Comparison of ENCODE assay signal across 8 cellular contexts in the genomic region with DNA sequence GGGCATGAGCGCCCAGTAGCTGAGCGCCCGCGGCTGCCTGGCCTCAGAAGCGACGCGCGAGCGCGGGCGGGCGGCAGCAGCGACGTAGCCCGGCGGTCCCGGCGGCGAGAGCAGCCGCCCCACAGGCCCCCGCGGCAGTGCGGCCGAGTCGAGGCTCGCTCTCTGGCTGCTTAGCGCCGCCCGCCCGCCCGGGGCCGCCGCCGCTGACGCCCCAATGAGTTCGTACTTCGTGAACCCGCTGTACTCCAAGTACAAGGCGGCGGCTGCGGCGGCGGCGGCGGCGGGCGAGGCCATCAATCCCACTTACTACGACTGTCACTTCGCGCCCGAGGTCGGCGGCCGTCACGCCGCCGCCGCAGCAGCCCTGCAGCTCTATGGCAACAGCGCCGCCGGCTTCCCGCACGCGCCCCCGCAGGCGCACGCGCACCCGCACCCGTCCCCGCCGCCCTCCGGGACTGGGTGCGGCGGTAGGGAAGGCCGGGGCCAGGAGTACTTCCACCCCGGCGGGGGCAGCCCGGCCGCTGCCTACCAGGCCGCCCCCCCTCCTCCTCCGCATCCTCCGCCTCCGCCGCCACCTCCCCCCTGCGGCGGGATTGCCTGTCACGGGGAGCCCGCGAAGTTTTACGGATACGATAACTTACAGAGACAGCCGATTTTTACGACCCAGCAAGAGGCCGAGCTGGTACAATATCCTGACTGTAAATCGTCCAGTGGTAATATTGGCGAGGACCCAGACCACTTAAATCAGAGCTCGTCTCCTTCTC. TPM values are rescaled to one million over a fixed set of nuclear protein-coding genes. Genes with fewer than 3 reads are reported as not detected.
DNase-seq lines count a peak whose midpoint lies in the region; ATAC-seq, FAIRE-seq and TF ChIP-seq lines count a peak whose summit lies in the region.

No MANE protein-coding gene starts in this region.

- H3K23ac ChIP-seq in H1 (ENCODE audit: insufficient read length), result no peak overlapping the region

- CTCF ChIA-PET in PC-9 (lab: Charles Lee) (interaction anchor here (0.6 to 1.6 kb wide), 3 partner anchors 424 to 521 kb away, joined by 3 to 5 read pairs (median 3); no protein-coding TSS in a partner anchor), H1 (lab: Charles Lee; ENCODE audit: partially characterized antibody) (interaction anchor here (0.6 to 4.5 kb wide), 13 partner anchors 9 to 1018 kb away, joined by 3 to 30 read pairs (median 4); no protein-coding TSS in a partner anchor)

- H3K9me2 ChIP-seq in PC-9 (ENCODE audit: insufficient read depth), result no peaks in the 10 kb centered on the region

- POLR2A ChIA-PET in PC-9 (lab: Charles Lee; ENCODE audit: unreplicated experiment) (interaction anchor here (0.5 to 0.6 kb wide), 2 partner anchors 486 to 963 kb away, joined by 6 to 8 read pairs; no protein-coding TSS in a partner anchor), H1 (lab: Charles Lee; ENCODE audit: partially characterized antibody) (interaction anchor here (0.7 to 1.2 kb wide), 2 partner anchors 26 to 1856 kb away, joined by 3 to 4 read pairs; no protein-coding TSS in a partner anchor)

- ATAC-seq in GM18909 (IDR thresholded peaks at IDR 0.05; ENCODE audit: poor library complexity, unreplicated experiment) (no peak), HG03457 (IDR thresholded peaks at IDR 0.05; ENCODE audit: unreplicated experiment) (no peak)

- H3K4ac ChIP-seq in H1 (replicated peaks; ENCODE audit: insufficient read length, low read depth, low read length), result no peak overlapping the region

- H3K36me3 Mint-ChIP-seq in neural crest cell (ENCODE audit: low read depth), result no peaks in the 10 kb centered on the region

- H2AK5ac ChIP-seq in H1 (ENCODE audit: low read depth, low read length), result no peak overlapping the region

- no peak for TF ChIP-seq POLR2A in H1 (IDR thresholded peaks at IDR 0.05; ENCODE audit: control extremely low read depth in 1 of 2, low read depth in 2 of 2, low read length in 2 of 2)

- no peaks in the 10 kb centered on the region for H3F3A ChIP-seq in PC-9 (ENCODE audit: insufficient read depth, low read depth)

- H2BK20ac ChIP-seq in H1 (ENCODE audit: low read length), result no peak overlapping the region

- H2BK15ac ChIP-seq in H1 (ENCODE audit: low read length), result no peak overlapping the region

- TF ChIP-seq EP300 in H1 (IDR thresholded peaks at IDR 0.05; ENCODE audit: borderline replicate concordance in 1 of 2, low read depth in 2 of 2, low read length in 2 of 2), result no peak

- TF ChIP-seq CTCF in PC-9 (conservative IDR thresholded peaks at IDR 0.05) (no peak), H1 (IDR thresholded peaks at IDR 0.05; ENCODE audit: control extremely low read depth in 1 of 3, insufficient read depth in 1 of 3, low read depth in 1 of 3, low read length in 3 of 3) (no peak), neural crest cell (conservative IDR thresholded peaks at IDR 0.05) (no peak)

- no peak overlapping the region; the same call in 1 of the 2 replicates for H2AFZ ChIP-seq in PC-9
- H2AFZ ChIP-seq in H1 (ENCODE audit: low read length), result no peak overlapping the region

- no peak overlapping the region for H4K8ac ChIP-seq in H1 (ENCODE audit: extremely low read depth, insufficient read depth, low read length)

- no peak overlapping the region for H3K14ac ChIP-seq in H1 (ENCODE audit: insufficient read length)

- H3K79me2 ChIP-seq in PC-9 (ENCODE audit: low read depth) (no peaks in the 10 kb centered on the region), H1 (ENCODE audit: control insufficient read depth in 1 of 2, insufficient read depth in 2 of 2, low read length in 2 of 2) (no peaks in the 10 kb centered on the region)

- H2BK120ac ChIP-seq in H1 (replicated peaks; ENCODE audit: low read depth, low read length), result no peak overlapping the region

- H3K18ac ChIP-seq in H1 (ENCODE audit: extremely low read depth, low read length), result no peak overlapping the region

- no peaks in the 10 kb centered on the region for H3K9me3 ChIP-seq in PC-9 (ENCODE audit: insufficient read depth, low read depth)
- H3K9me3 ChIP-seq in H1 (ENCODE audit: insufficient read depth in 2 of 2, low read depth in 1 of 2, low read length in 1 of 2), result no peaks in the 10 kb centered on the region

- 2% methylated on average over 31 of the region's 98 CpGs; no CpG with 5 or more reads in 1 of the 2 experiments for WGBS in H1 (ENCODE audit: extremely low coverage in 1 of 2, insufficient coverage in 1 of 2, insufficient read length in 1 of 2, insufficient replicate concordance in 2 of 2, low coverage in 1 of 2, low lambda C conversion rate in 2 of 2, missing lambda C conversion rate in 1 of 2), 2 experiments

- FAIRE-seq in H1 (lab: Jason Lieb, UNC), result no peak

- H3K9me3 Mint-ChIP-seq in neural crest cell, result no peaks in the 10 kb centered on the region

- peaks cover 43% of the 10 kb centered on the region for H3K27me3 ChIP-seq in PC-9 (ENCODE audit: insufficient read depth, low read depth)
- H3K27me3 ChIP-seq in H1 (replicated peaks in 1 of 4; ENCODE audit: control insufficient read depth in 3 of 4, extremely low read depth in 1 of 4, insufficient read depth in 3 of 4, low read length in 3 of 4), result peaks cover 94 to 100% (median 98%) of the 10 kb centered on the region in 4 experiments

- H3K27ac ChIP-seq in PC-9 (no peak overlapping the region), H1 (ENCODE audit: low read depth, low read length) (no peak overlapping the region)

- H3K9ac ChIP-seq in H1 (replicated peaks in 1 of 4; ENCODE audit: extremely low read depth in 1 of 4, low read depth in 3 of 4, low read length in 3 of 4), result no peak overlapping the region

- H3K4me2 ChIP-seq in PC-9, result peak overlapping the region; percentile 63
- peak overlapping the region; percentile 56 to 70 for H3K4me2 ChIP-seq in H1 (ENCODE audit: insufficient read depth in 1 of 2, low read depth in 2 of 2, low read length in 2 of 2)

- peaks cover 94% of the 10 kb centered on the region for H3K27me3 Mint-ChIP-seq in neural crest cell (ENCODE audit: low read depth)

- H3K4me3 Mint-ChIP-seq in neural crest cell, result peak overlapping the region; percentile 82

- no peak overlapping the region for H2BK5ac ChIP-seq in H1 (ENCODE audit: low read depth, low read length)

- DNase-seq in ELR (ENCODE audit: low read depth) (peak; percentile 45), PC-9 (peak in 1 of 2 experiments; percentile 36), H1 (ENCODE audit: low read depth in 1 of 2, low spot score in 2 of 2) (peak in 1 of 2 experiments; percentile 63), neural crest cell (ENCODE audit: low read depth, low spot score) (no peak), SIG-M5 (lab: John Stamatoyannopoulos, UW) (no peak)
- no peak for DNase-seq in activated effector memory CD4-positive, alpha-beta T cell treated with anti-CD3 and anti-CD28 coated beads, Interleukin-2, amount 50 U/mL, for 16 hours

- peak overlapping the region; percentile 32; the same call in 1 of the 2 replicates for H3K4me3 ChIP-seq in PC-9
- peak overlapping the region in 1 of 4 experiments; percentile 24; a peak in 2 of 8 replicates for H3K4me3 ChIP-seq in H1 (ENCODE audit: extremely low read depth in 1 of 4, insufficient read depth in 2 of 4, low read depth in 3 of 4, low read length in 4 of 4)

- H3K4me1 ChIP-seq in PC-9 (replicated peaks; ENCODE audit: insufficient read depth), result no peaks in the 10 kb centered on the region
- H3K4me1 ChIP-seq in H1 (replicated peaks in 1 of 4; ENCODE audit: control insufficient read depth in 3 of 4, insufficient read depth in 4 of 4, low read length in 3 of 4), result peaks cover 0 to 11% (median 5%) of the 10 kb centered on the region in 4 experiments; a peak in 6 of 7 replicates

- intact Hi-C loops in PC-9 (cut with micrococcal nuclease; ENCODE audit: unreplicated experiment), result no loop called here

- H3K23me2 ChIP-seq in H1 (ENCODE audit: low read depth, low read length), result no peaks in the 10 kb centered on the region; the same call in 1 of the 2 replicates

- TF ChIP-seq RAD21 in H1 (IDR thresholded peaks at IDR 0.05 in 1 of 2, conservative IDR thresholded peaks at IDR 0.05 in 1 of 2; ENCODE audit: low read depth in 2 of 2, low read length in 2 of 2), result no peak

- H2BK12ac ChIP-seq in H1 (ENCODE audit: low read depth, low read length), result no peak overlapping the region

- H3K56ac ChIP-seq in H1 (replicated peaks; ENCODE audit: insufficient read length, low read depth, low read length), result no peak overlapping the region

- H4K20me1 ChIP-seq in PC-9 (ENCODE audit: insufficient read depth) (no peaks in the 10 kb centered on the region), H1 (replicated peaks in 1 of 2; ENCODE audit: control insufficient read depth in 1 of 2, insufficient read depth in 2 of 2, low read length in 2 of 2) (peaks cover 15 to 27% of the 10 kb centered on the region in 2 experiments)

- no peak overlapping the region for H4K5ac ChIP-seq in H1 (ENCODE audit: insufficient read length, low read depth, low read length)

- no peak overlapping the region for H3K27ac Mint-ChIP-seq in neural crest cell (ENCODE audit: unreplicated experiment)

- BruUV-seq in PC-9 (replicated peaks; lab: Mats Ljungman, UMichigan), result no TSS peak

- H4K91ac ChIP-seq in H1 (replicated peaks; ENCODE audit: insufficient read length, low read length), result no peak overlapping the region

- no peaks in the 10 kb centered on the region for H3K79me1 ChIP-seq in H1 (ENCODE audit: low read depth, low read length)

- H3K4me1 Mint-ChIP-seq in neural crest cell, result peaks cover 17% of the 10 kb centered on the region

- H3K36me3 ChIP-seq in PC-9 (ENCODE audit: low read depth) (no peaks in the 10 kb centered on the region), H1 (ENCODE audit: control insufficient read depth in 2 of 4, insufficient read depth in 4 of 4, low read length in 3 of 4) (peaks cover 0 to 17% (median 0%) of the 10 kb centered on the region in 4 experiments; a peak in 1 of 8 replicates)

RNA-seq across cellular contexts. Expression of a gene that starts 0.8 kb away (rescaled TPM):
- total RNA-seq in PC-9 (2021) (0.39 and 0.50 TPM in 2 replicates), neural crest cell (not detected in 2 replicates)
- total RNA-seq in H1 (2021; fragmentation: NEBNext Ultra II Directional; extraction: Animal tissue kit (Norgen Biotek cat#: 25700)), result not detected in 2 replicates
- polyA plus RNA-seq in H1 (2011; rRNA removed), result not detected in 2 replicates
- polyA plus RNA-seq in H1 (2011; cell fraction: cytosol; rRNA removed), result not detected
- polyA plus RNA-seq in H1 (2011; cell fraction: nucleus; rRNA removed), result not detected
- not detected in 4 replicates for polyA plus RNA-seq in H1 (2012, experiment 1 of 2)
- not detected for polyA plus RNA-seq in H1 (2012, experiment 2 of 2)
- not detected for polyA plus RNA-seq in H1 (2013, experiment 1 of 2)
- polyA plus RNA-seq in H1 (2013, experiment 2 of 2), result not detected
- polyA minus RNA-seq in H1 (2011; rRNA and poly(A)+ RNA removed), result not detected in 2 replicates
- not detected for polyA minus RNA-seq in H1 (2011; cell fraction: cytosol; rRNA and poly(A)+ RNA removed)
- polyA minus RNA-seq in H1 (2011; cell fraction: nucleus; rRNA and poly(A)+ RNA removed), result not detected

RNA-seq across cellular contexts. Expression of a gene that starts 7.8 kb away (rescaled TPM):
- not detected in 2 replicates for total RNA-seq in PC-9 (2021)
- total RNA-seq in H1 (2021; fragmentation: NEBNext Ultra II Directional; extraction: Animal tissue kit (Norgen Biotek cat#: 25700)), result not detected in 2 replicates
- not detected in 2 replicates for polyA plus RNA-seq in H1 (2011; rRNA removed)
- not detected for polyA plus RNA-seq in H1 (2011; cell fraction: cytosol; rRNA removed)
- not detected for polyA plus RNA-seq in H1 (2011; cell fraction: nucleus; rRNA removed)
- not detected in 4 replicates for polyA plus RNA-seq in H1 (2012, experiment 1 of 2)
- not detected for polyA plus RNA-seq in H1 (2012, experiment 2 of 2)
- polyA plus RNA-seq in H1 (2013, experiment 1 of 2), result not detected
- not detected for polyA plus RNA-seq in H1 (2013, experiment 2 of 2)
- polyA minus RNA-seq in H1 (2011; rRNA and poly(A)+ RNA removed), result not detected in 2 replicates
- not detected for polyA minus RNA-seq in H1 (2011; cell fraction: cytosol; rRNA and poly(A)+ RNA removed)
- polyA minus RNA-seq in H1 (2011; cell fraction: nucleus; rRNA and poly(A)+ RNA removed), result not detected
- total RNA-seq in neural crest cell, result not detected in 2 replicates

RNA-seq across cellular contexts. Expression of a gene that starts 13.8 kb away (rescaled TPM):
- total RNA-seq in PC-9 (2021) (not detected in 2 replicates), neural crest cell (not detected in 2 replicates)
- not detected in 2 replicates for total RNA-seq in H1 (2021; fragmentation: NEBNext Ultra II Directional; extraction: Animal tissue kit (Norgen Biotek cat#: 25700))
- polyA plus RNA-seq in H1 (2011; rRNA removed), result not detected in 2 replicates
- not detected for polyA plus RNA-seq in H1 (2011; cell fraction: cytosol; rRNA removed)
- polyA plus RNA-seq in H1 (2011; cell fraction: nucleus; rRNA removed), result not detected
- polyA plus RNA-seq in H1 (2012, experiment 1 of 2), result not detected in 4 replicates
- polyA plus RNA-seq in H1 (2012, experiment 2 of 2), result not detected
- not detected for polyA plus RNA-seq in H1 (2013, experiment 1 of 2)
- not detected for polyA plus RNA-seq in H1 (2013, experiment 2 of 2)
- not detected in 2 replicates for polyA minus RNA-seq in H1 (2011; rRNA and poly(A)+ RNA removed)
- not detected for polyA minus RNA-seq in H1 (2011; cell fraction: cytosol; rRNA and poly(A)+ RNA removed)
- not detected for polyA minus RNA-seq in H1 (2011; cell fraction: nucleus; rRNA and poly(A)+ RNA removed)

RNA-seq across cellular contexts. Expression of a gene that starts 21.0 kb away (rescaled TPM):
- total RNA-seq in PC-9 (2021) (not detected in 2 replicates), neural crest cell (1.3 TPM in 2 replicates)
- not detected in 2 replicates for total RNA-seq in H1 (2021; fragmentation: NEBNext Ultra II Directional; extraction: Animal tissue kit (Norgen Biotek cat#: 25700))
- not detected in 2 replicates for polyA plus RNA-seq in H1 (2011; rRNA removed)
- polyA plus RNA-seq in H1 (2011; cell fraction: cytosol; rRNA removed), result not detected
- not detected for polyA plus RNA-seq in H1 (2011; cell fraction: nucleus; rRNA removed)
- polyA plus RNA-seq in H1 (2012, experiment 1 of 2), result not detected in 4 replicates
- polyA plus RNA-seq in H1 (2012, experiment 2 of 2), result not detected
- not detected for polyA plus RNA-seq in H1 (2013, experiment 1 of 2)
- not detected for polyA plus RNA-seq in H1 (2013, experiment 2 of 2)
- polyA minus RNA-seq in H1 (2011; rRNA and poly(A)+ RNA removed), result not detected in 2 replicates
- not detected for polyA minus RNA-seq in H1 (2011; cell fraction: cytosol; rRNA and poly(A)+ RNA removed)
- polyA minus RNA-seq in H1 (2011; cell fraction: nucleus; rRNA and poly(A)+ RNA removed), result not detected

RNA-seq across cellular contexts. Expression of a gene that starts 23.3 kb away (rescaled TPM):
- not detected in 2 replicates for total RNA-seq in PC-9 (2021)
- not detected in 2 replicates for total RNA-seq in H1 (2021; fragmentation: NEBNext Ultra II Directional; extraction: Animal tissue kit (Norgen Biotek cat#: 25700))
- polyA plus RNA-seq in H1 (2011; rRNA removed), result not detected in 2 replicates
- polyA plus RNA-seq in H1 (2011; cell fraction: cytosol; rRNA removed), result not detected
- not detected for polyA plus RNA-seq in H1 (2011; cell fraction: nucleus; rRNA removed)
- polyA plus RNA-seq in H1 (2012, experiment 1 of 2), result not detected in 4 replicates
- not detected for polyA plus RNA-seq in H1 (2012, experiment 2 of 2)
- polyA plus RNA-seq in H1 (2013, experiment 1 of 2), result not detected
- not detected for polyA plus RNA-seq in H1 (2013, experiment 2 of 2)
- not detected in 2 replicates for polyA minus RNA-seq in H1 (2011; rRNA and poly(A)+ RNA removed)
- polyA minus RNA-seq in H1 (2011; cell fraction: cytosol; rRNA and poly(A)+ RNA removed), result not detected
- not detected for polyA minus RNA-seq in H1 (2011; cell fraction: nucleus; rRNA and poly(A)+ RNA removed)
- not detected in 2 replicates for total RNA-seq in neural crest cell
